Comparison of ENCODE assay signal across 38 cellular contexts in the genomic region with DNA sequence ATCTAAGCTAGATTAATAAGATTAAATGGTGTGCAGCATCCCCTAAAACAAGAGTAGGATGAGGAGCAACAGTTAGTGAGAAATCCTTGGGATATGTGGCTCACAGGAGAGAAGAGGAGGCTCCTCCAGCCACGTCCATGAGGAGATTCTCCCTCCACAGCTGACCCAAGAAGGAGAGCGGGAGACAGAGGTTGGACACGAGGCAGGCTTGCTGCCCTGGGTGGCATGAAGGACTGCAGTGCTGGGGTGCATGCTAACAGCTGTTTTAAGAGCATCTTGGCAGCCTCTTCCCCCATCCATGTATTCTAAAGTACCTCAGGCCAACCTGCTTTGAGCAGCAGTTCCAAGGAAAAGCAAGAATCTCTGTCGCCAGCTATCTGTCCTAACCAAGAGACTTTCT.
"Had no signal": no experiment of that assay in that cellular context is flagged by ENCODE, and none has a peak within 500 bp of the region (broad histone marks: within the 10 kb centered on the region; RNA-seq: fewer than 3 reads in every experiment).

No MANE protein-coding gene starts in this region.

- H3K36me3 Mint-ChIP-seq: activated naive CD4-positive, alpha-beta T cell treated with anti-CD3 and anti-CD28 coated beads, Interleukin-2, amount 10 ng/mL, durations not matched to agents 7 days and 5 days; activated naive CD4-positive, alpha-beta T cell treated with anti-CD3 and anti-CD28 coated beads, Interleukin-2, amount 50 U/mL, for 24 hours; activated naive CD4-positive, alpha-beta T cell treated with anti-CD3 and anti-CD28 coated beads, Interleukin-2, amount 50 U/mL, for 72 hours; activated naive CD8-positive, alpha-beta T cell; activated naive CD8-positive, alpha-beta T cell treated with anti-CD3 and anti-CD28 coated beads for 36 hours; activated naive CD8-positive, alpha-beta T cell treated with anti-CD3 and anti-CD28 coated beads, Interleukin-2, amount 10 ng/mL, durations not matched to agents 7 days and 5 days; brain had no signal

- H3K4me1 Mint-ChIP-seq: activated naive CD4-positive, alpha-beta T cell treated with anti-CD3 and anti-CD28 coated beads, Interleukin-2, amount 10 ng/mL, durations not matched to agents 7 days and 5 days; activated naive CD4-positive, alpha-beta T cell treated with anti-CD3 and anti-CD28 coated beads, Interleukin-2, amount 50 U/mL, for 24 hours; activated naive CD8-positive, alpha-beta T cell treated with anti-CD3 and anti-CD28 coated beads for 36 hours; activated naive CD8-positive, alpha-beta T cell treated with anti-CD3 and anti-CD28 coated beads, Interleukin-2, amount 10 ng/mL, durations not matched to agents 7 days and 5 days; activated T-helper 17 cell treated with anti-CD3 and anti-CD28 coated beads, Interleukin-2, amount 50 U/mL, for 72 hours; central memory CD8-positive, alpha-beta T cell had no signal

- H3K9me3 Mint-ChIP-seq: activated naive CD4-positive, alpha-beta T cell treated with anti-CD3 and anti-CD28 coated beads for 36 hours; activated naive CD4-positive, alpha-beta T cell treated with anti-CD3 and anti-CD28 coated beads, Interleukin-2, amount 10 ng/mL, durations not matched to agents 7 days and 5 days; activated naive CD4-positive, alpha-beta T cell treated with anti-CD3 and anti-CD28 coated beads, Interleukin-2, amount 50 U/mL, for 24 hours; activated naive CD4-positive, alpha-beta T cell treated with anti-CD3 and anti-CD28 coated beads, Interleukin-2, amount 50 U/mL, for 72 hours; activated naive CD8-positive, alpha-beta T cell treated with anti-CD3 and anti-CD28 coated beads for 36 hours; activated naive CD8-positive, alpha-beta T cell treated with anti-CD3 and anti-CD28 coated beads, Interleukin-2, amount 10 ng/mL, durations not matched to agents 7 days and 5 days; activated T-cell treated with anti-CD3 and anti-CD28 coated beads, Interleukin-2, amount 50 U/mL, for 24 hours; activated T-cell treated with anti-CD3 and anti-CD28 coated beads, Interleukin-2, amount 50 U/mL, for 4 hours; activated T-cell treated with anti-CD3 and anti-CD28 coated beads, Interleukin-2, amount 50 U/mL, for 72 hours; activated T-helper 1 cell treated with anti-CD3 and anti-CD28 coated beads, Interleukin-12 subunit alpha, Interleukin-12 subunit beta, Interleukin-2, Interleukin-4 antibody, amounts not matched to agents 30 ng/mL and 10 ng/mL and 1 ng/mL, durations not matched to agents 14 hours and 24 hours and 36 hours; activated T-helper 17 cell treated with anti-CD3 and anti-CD28 coated beads, Interleukin-2, amount 50 U/mL, for 72 hours; activated T-helper 2 cell treated with anti-CD3 and anti-CD28 coated beads, Interferon-gamma antibody, Interleukin-2, Interleukin-4, amounts not matched to agents 10 μg/mL and 5 μg/mL and 100 μg/mL, durations not matched to agents 14 hours and 24 hours and 36 hours; central memory CD8-positive, alpha-beta T cell had no signal

- DNase-seq: activated effector memory CD4-positive, alpha-beta T cell treated with anti-CD3 and anti-CD28 coated beads, Interleukin-2, amount 50 U/mL, for 16 hours; activated effector memory CD4-positive, alpha-beta T cell treated with Interleukin-2 at 50 U/mL for 16 hours; activated gamma-delta T cell; activated gamma-delta T cell treated with Interleukin-2 at 50 U/mL for 16 hours; activated naive CD4-positive, alpha-beta T cell; activated naive CD4-positive, alpha-beta T cell treated with anti-CD3 and anti-CD28 coated beads for 36 hours; activated naive CD4-positive, alpha-beta T cell treated with anti-CD3 and anti-CD28 coated beads, Interleukin-2, amount 10 ng/mL, durations not matched to agents 7 days and 5 days; activated naive CD4-positive, alpha-beta T cell treated with anti-CD3 and anti-CD28 coated beads, Interleukin-2, amount 50 U/mL, for 16 hours; activated naive CD4-positive, alpha-beta T cell treated with Interleukin-2 at 50 U/mL for 16 hours; activated naive CD8-positive, alpha-beta T cell treated with anti-CD3 and anti-CD28 coated beads for 36 hours; activated naive CD8-positive, alpha-beta T cell treated with anti-CD3 and anti-CD28 coated beads, Interleukin-2, amount 10 ng/mL, durations not matched to agents 7 days and 5 days; activated T-cell treated with anti-CD3 and anti-CD28 coated beads for 4 hours; activated T-cell treated with anti-CD3 and anti-CD28 coated beads, Interleukin-2, amount 50 U/mL, for 1 hour; activated T-cell treated with anti-CD3 and anti-CD28 coated beads, Interleukin-2, amount 50 U/mL, for 24 hours; activated T-cell treated with anti-CD3 and anti-CD28 coated beads, Interleukin-2, amount 50 U/mL, for 4 hours; activated T-cell treated with anti-CD3 and anti-CD28 coated beads, Interleukin-2, amount 50 U/mL, for 48 hours; activated T-cell treated with anti-CD3 and anti-CD28 coated beads, Interleukin-2, amount 50 U/mL, for 72 hours; adrenal gland; amniotic stem cell; amygdala; anterior cingulate cortex; aorta; body of pancreas; brain microvascular endothelial cell; caudate nucleus; central memory CD4-positive, alpha-beta T cell; cerebellar nuclear complex had no signal

- H3K36me3 ChIP-seq: adrenal gland, ascending aorta, brain microvascular endothelial cell, breast epithelium, cardiac muscle cell had no signal

- H3K27ac Mint-ChIP-seq: activated naive CD4-positive, alpha-beta T cell treated with anti-CD3 and anti-CD28 coated beads for 36 hours; activated naive CD4-positive, alpha-beta T cell treated with anti-CD3 and anti-CD28 coated beads, Interleukin-2, amount 10 ng/mL, durations not matched to agents 7 days and 5 days; activated naive CD4-positive, alpha-beta T cell treated with anti-CD3 and anti-CD28 coated beads, Interleukin-2, amount 50 U/mL, for 24 hours; activated naive CD4-positive, alpha-beta T cell treated with anti-CD3 and anti-CD28 coated beads, Interleukin-2, amount 50 U/mL, for 72 hours; activated naive CD8-positive, alpha-beta T cell; activated naive CD8-positive, alpha-beta T cell treated with anti-CD3 and anti-CD28 coated beads for 36 hours; activated naive CD8-positive, alpha-beta T cell treated with anti-CD3 and anti-CD28 coated beads, Interleukin-2, amount 10 ng/mL, durations not matched to agents 7 days and 5 days; activated T-cell treated with anti-CD3 and anti-CD28 coated beads, Interleukin-2, amount 50 U/mL, for 24 hours; activated T-cell treated with anti-CD3 and anti-CD28 coated beads, Interleukin-2, amount 50 U/mL, for 72 hours; activated T-helper 1 cell treated with anti-CD3 and anti-CD28 coated beads, Interleukin-12 subunit alpha, Interleukin-12 subunit beta, Interleukin-2, Interleukin-4 antibody, amounts not matched to agents 30 ng/mL and 10 ng/mL and 1 ng/mL, durations not matched to agents 14 hours and 24 hours and 36 hours; activated T-helper 17 cell treated with anti-CD3 and anti-CD28 coated beads, Interleukin-2, amount 50 U/mL, for 72 hours; activated T-helper 2 cell treated with anti-CD3 and anti-CD28 coated beads, Interferon-gamma antibody, Interleukin-2, Interleukin-4, amounts not matched to agents 10 μg/mL and 5 μg/mL and 100 μg/mL, durations not matched to agents 14 hours and 24 hours and 36 hours; brain had no signal

- H3K4me3 Mint-ChIP-seq: activated naive CD4-positive, alpha-beta T cell treated with anti-CD3 and anti-CD28 coated beads for 36 hours; activated naive CD4-positive, alpha-beta T cell treated with anti-CD3 and anti-CD28 coated beads, Interleukin-2, amount 10 ng/mL, durations not matched to agents 7 days and 5 days; activated naive CD4-positive, alpha-beta T cell treated with anti-CD3 and anti-CD28 coated beads, Interleukin-2, amount 50 U/mL, for 24 hours; activated naive CD8-positive, alpha-beta T cell; activated naive CD8-positive, alpha-beta T cell treated with anti-CD3 and anti-CD28 coated beads for 36 hours; activated naive CD8-positive, alpha-beta T cell treated with anti-CD3 and anti-CD28 coated beads, Interleukin-2, amount 10 ng/mL, durations not matched to agents 7 days and 5 days; activated T-cell treated with anti-CD3 and anti-CD28 coated beads, Interleukin-2, amount 50 U/mL, for 24 hours; activated T-cell treated with anti-CD3 and anti-CD28 coated beads, Interleukin-2, amount 50 U/mL, for 4 hours; activated T-cell treated with anti-CD3 and anti-CD28 coated beads, Interleukin-2, amount 50 U/mL, for 72 hours; activated T-helper 1 cell treated with anti-CD3 and anti-CD28 coated beads, Interleukin-12 subunit alpha, Interleukin-12 subunit beta, Interleukin-2, Interleukin-4 antibody, amounts not matched to agents 30 ng/mL and 10 ng/mL and 1 ng/mL, durations not matched to agents 14 hours and 24 hours and 36 hours; activated T-helper 17 cell treated with anti-CD3 and anti-CD28 coated beads, Interleukin-2, amount 50 U/mL, for 72 hours; brain; central memory CD8-positive, alpha-beta T cell had no signal

- H3K4me1 ChIP-seq: adrenal gland, ascending aorta, body of pancreas, breast epithelium had no signal

- ATAC-seq: activated naive CD4-positive, alpha-beta T cell treated with anti-CD3 and anti-CD28 coated beads, Interleukin-2, amount 50 U/mL, for 72 hours; activated T-cell treated with anti-CD3 and anti-CD28 coated beads, Interleukin-2, amount 50 U/mL, for 4 hours; activated T-cell treated with anti-CD3 and anti-CD28 coated beads, Interleukin-2, amount 50 U/mL, for 72 hours; activated T-helper 17 cell treated with anti-CD3 and anti-CD28 coated beads, Interleukin-2, amount 50 U/mL, for 72 hours; body of pancreas had no signal

- H3K27me3 ChIP-seq: ascending aorta, body of pancreas, brain microvascular endothelial cell, breast epithelium had no signal

- H3K27ac ChIP-seq: adrenal gland, ascending aorta, body of pancreas, brain microvascular endothelial cell, breast epithelium, cardiac muscle cell had no signal

- H3K4me3 ChIP-seq: adrenal gland, ascending aorta, body of pancreas, breast epithelium, cardiac muscle cell had no signal

- H3K9me3 ChIP-seq: adrenal gland, ascending aorta, body of pancreas, breast epithelium had no signal
